Comparison of ENCODE assay signal across 8 cellular contexts in the genomic region with DNA sequence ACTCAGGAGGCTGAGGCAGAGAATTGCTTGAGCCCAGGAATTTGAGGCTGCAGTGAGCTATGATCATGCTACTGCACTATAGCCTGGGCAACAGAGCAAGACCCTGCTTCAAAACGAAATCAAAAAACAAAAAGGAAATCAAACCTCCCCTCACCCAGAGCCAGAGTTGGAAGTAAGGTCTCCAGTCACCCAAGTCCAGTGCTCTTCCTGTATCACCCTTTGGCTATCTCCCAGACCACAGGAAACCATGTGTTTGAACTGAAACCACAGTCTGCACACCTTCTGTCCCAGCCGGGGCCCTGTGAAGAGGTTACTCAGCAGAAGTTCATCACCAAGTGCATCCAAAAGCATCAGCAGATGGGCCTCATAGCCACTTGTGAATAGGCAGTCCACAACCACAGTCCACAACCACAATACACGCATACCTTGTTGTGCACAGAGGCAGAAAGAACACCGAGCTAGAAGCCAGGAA. TPM values are rescaled to one million over a fixed set of nuclear protein-coding genes. Genes with fewer than 3 reads are reported as not detected.
DNase-seq lines count a peak whose midpoint lies in the region; ATAC-seq and TF ChIP-seq lines count a peak whose summit lies in the region.

No MANE protein-coding gene starts in this region.

- no peaks in the 10 kb centered on the region for H3K27me3 Mint-ChIP-seq in activated B cell treated with CpG ODN at 0.5 μM for 24 hours

- 20% methylated on average over 2 of the region's 4 CpGs for WGBS in esophagus muscularis mucosa

- peak; percentile 78 for DNase-seq in ACHN
- DNase-seq in activated B cell treated with CpG ODN at 0.5 μM for 24 hours = no peak
- DNase-seq in esophagus muscularis mucosa (ENCODE audit: extremely low spot score) = no peak
- peak; percentile 77 for DNase-seq in stimulated activated CD8-positive, alpha-beta memory T cell treated with anti-CD3 and anti-CD28 coated beads, Interleukin-4, amount 100 ng/mL, for 48 hours
- no peak for DNase-seq in NCI-H2081 treated with DMSO at 0.1 percent for 48 hours (lab: John Stamatoyannopoulos, UW)

- no peaks in the 10 kb centered on the region for H3K27me3 ChIP-seq in esophagus muscularis mucosa

- CTCF ChIA-PET in activated B cell treated with CpG ODN at 0.5 μM for 24 hours (lab: Charles Lee) = no interaction called here

- peaks cover 80% of the 10 kb centered on the region for H3K4me1 Mint-ChIP-seq in activated B cell treated with CpG ODN at 0.5 μM for 24 hours

- intact Hi-C loops in activated B cell treated with CpG ODN at 0.5 μM for 24 hours (cut with micrococcal nuclease) = no loop called here
- intact Hi-C loops in esophagus muscularis mucosa (cut with DNase I) = no loop called here

- POLR2A ChIA-PET in activated B cell treated with CpG ODN at 0.5 μM for 24 hours (lab: Charles Lee) = interaction anchor here (0.6 to 6.8 kb wide), 8 partner anchors 8 to 99 kb away, joined by 3 to 126 read pairs (median 7); a partner anchor contains a TSS

- H3K27ac Mint-ChIP-seq in activated B cell treated with CpG ODN at 0.5 μM for 24 hours = peak overlapping the region; percentile 87

- no peak for TF ChIP-seq EP300 in esophagus muscularis mucosa (IDR thresholded peaks at IDR 0.05)

- peak; percentile 21 for ATAC-seq in GM21390 (IDR thresholded peaks at IDR 0.05; ENCODE audit: unreplicated experiment)
- ATAC-seq in activated B cell treated with CpG ODN at 0.5 μM for 24 hours (ENCODE audit: low read depth) = no peak
- ATAC-seq in GM19397 (IDR thresholded peaks at IDR 0.05; ENCODE audit: unreplicated experiment) = no peak
- no peak for ATAC-seq in HG03108 (IDR thresholded peaks at IDR 0.05; ENCODE audit: unreplicated experiment)

- H3K4me3 ChIP-seq in esophagus muscularis mucosa = peak overlapping the region; percentile 29 to 77 (median 57)

- H3K36me3 ChIP-seq in esophagus muscularis mucosa = peaks cover 0 to 31% (median 12%) of the 10 kb centered on the region in 4 donors

- H3K4me1 ChIP-seq in esophagus muscularis mucosa = peaks cover 60 to 79% (median 77%) of the 10 kb centered on the region in 4 donors

- no peak for TF ChIP-seq POLR2A in esophagus muscularis mucosa (IDR thresholded peaks at IDR 0.05; ENCODE audit: low read depth)

- in situ Hi-C loops in ACHN (cut with HindIII; ENCODE audit: low pct_ligation_motif_present, low pct_unique_long_range_greater_than_20kb, low sequenced_read_pairs) = no loop called here

- H3K36me3 Mint-ChIP-seq in activated B cell treated with CpG ODN at 0.5 μM for 24 hours (ENCODE audit: low read depth) = peaks cover 49% of the 10 kb centered on the region

- H3K9me3 ChIP-seq in esophagus muscularis mucosa = no peaks in the 10 kb centered on the region

- peak overlapping the region; percentile 63 for H3K4me3 Mint-ChIP-seq in activated B cell treated with CpG ODN at 0.5 μM for 24 hours

- TF ChIP-seq CTCF in activated B cell treated with CpG ODN at 0.5 μM for 24 hours (IDR thresholded peaks at IDR 0.05) (no peak), esophagus muscularis mucosa (IDR thresholded peaks at IDR 0.05) (no peak)

- H3K9me3 Mint-ChIP-seq in activated B cell treated with CpG ODN at 0.5 μM for 24 hours = no peaks in the 10 kb centered on the region

- peak overlapping the region; percentile 95 to 100 (median 98) for H3K27ac ChIP-seq in esophagus muscularis mucosa (replicated peaks in 1 of 4)

RNA-seq across cellular contexts. Expression of a gene that starts 4.6 kb away (rescaled TPM):
- 714 and 755 TPM in 2 replicates for total RNA-seq in activated B cell treated with CpG ODN at 0.5 μM for 24 hours
- 100 to 1,000 TPM; 241 to 387 (median 358) TPM for total RNA-seq in esophagus muscularis mucosa

Comparison
In these comparisons a context has a peak if more than half of its experiments do, and no peak if none do; other contexts are left out.
1. DNase-seq: peak in ACHN (single experiment) and stimulated activated CD8-positive, alpha-beta memory T cell treated with anti-CD3 and anti-CD28 coated beads, Interleukin-4, amount 100 ng/mL, for 48 hours (single experiment); none in activated B cell treated with CpG ODN at 0.5 μM for 24 hours (single experiment), esophagus muscularis mucosa (single experiment) and NCI-H2081 treated with DMSO at 0.1 percent for 48 hours (single experiment).